15 cellular contexts compared by ENCODE assay signal in genomic region chr1:28718601-28719331, GRCh38. TPM values are rescaled to one million over a fixed set of nuclear protein-coding genes. Genes with fewer than 3 reads are reported as not detected.
DNase-seq lines count a peak whose midpoint lies in the region; ATAC-seq, FAIRE-seq and TF ChIP-seq lines count a peak whose summit lies in the region.
"Had no signal": no experiment of that assay in that cellular context is flagged by ENCODE, and none has a peak within 500 bp of the region (broad histone marks: within the 10 kb centered on the region; RNA-seq: fewer than 3 reads in every experiment).

No MANE protein-coding gene starts in this region.

- H3K27me3 ChIP-seq in CD4-positive, CD25-positive, alpha-beta regulatory T cell (ENCODE audit: control insufficient read depth, insufficient read depth, low read length), result no peaks in the 10 kb centered on the region
- H3K27me3 ChIP-seq in HCT116 (ENCODE audit: insufficient read depth, low read length) (no peaks in the 10 kb centered on the region), HepG2 (ENCODE audit: control insufficient read depth in 1 of 2, insufficient read depth in 2 of 2, low read length in 2 of 2) (no peaks in the 10 kb centered on the region; a peak in 1 of 5 replicates)
- H3K27me3 ChIP-seq: heart right ventricle had no signal

- peaks cover 13% of the 10 kb centered on the region for H3K36me3 ChIP-seq in CD4-positive, CD25-positive, alpha-beta regulatory T cell (ENCODE audit: control insufficient read depth, insufficient read depth, low read length)
- peaks cover 0 to 10% of the 10 kb centered on the region in 2 experiments; a peak in 1 of 4 replicates for H3K36me3 ChIP-seq in HCT116 (ENCODE audit: control insufficient read depth in 1 of 2, insufficient read depth in 2 of 2, low read length in 2 of 2)
- peaks cover 8 to 10% of the 10 kb centered on the region in 2 experiments; a peak in 4 of 5 replicates for H3K36me3 ChIP-seq in HepG2 (replicated peaks in 1 of 2; ENCODE audit: control insufficient read depth in 1 of 2, insufficient read depth in 2 of 2, low read length in 2 of 2)

- no peaks in the 10 kb centered on the region for H3K9me3 Mint-ChIP-seq in CD4-positive, CD25-positive, alpha-beta regulatory T cell
- no peaks in the 10 kb centered on the region for H3K9me3 Mint-ChIP-seq in activated CD8-positive, alpha-beta memory T cell treated with anti-CD3 and anti-CD28 coated beads, Interleukin-2, amount 10 ng/mL, durations not matched to agents 7 days and 5 days (ENCODE audit: low read depth)
- H3K9me3 Mint-ChIP-seq: activated CD4-positive, alpha-beta memory T cell treated with anti-CD3 and anti-CD28 coated beads for 36 hours had no signal

- H3K4me2 ChIP-seq in HCT116 (ENCODE audit: low read length), result peak overlapping the region; percentile 24; the same call in 1 of the 2 replicates
- no peak overlapping the region for H3K4me2 ChIP-seq in HepG2 (ENCODE audit: low read depth, low read length)

- H3K4me1 Mint-ChIP-seq in CD4-positive, CD25-positive, alpha-beta regulatory T cell, result peaks cover 0 to 6% (median 0%) of the 10 kb centered on the region in 4 donors
- H3K4me1 Mint-ChIP-seq in activated CD8-positive, alpha-beta memory T cell treated with anti-CD3 and anti-CD28 coated beads, Interleukin-2, amount 10 ng/mL, durations not matched to agents 7 days and 5 days, result no peaks in the 10 kb centered on the region

- POLR2A ChIA-PET in HCT116 (lab: Charles Lee), result interaction anchor here (0.7 to 1.1 kb wide), 2 partner anchors 18 to 70 kb away, joined by 3 to 4 read pairs; partner anchors contain the start of genes RNU11 and YTHDF2
- POLR2A ChIA-PET in HepG2 (lab: Yijun Ruan, JAX), result no interaction called here

- TF ChIP-seq RAD21 in HCT116 (IDR thresholded peaks at IDR 0.05; ENCODE audit: low read depth) (no peak), HepG2 (CRISPR knock-in tag; IDR thresholded peaks at IDR 0.05) (no peak)

- no peaks in the 10 kb centered on the region for H3K9me2 ChIP-seq in HCT116 (ENCODE audit: insufficient read depth)

- ATAC-seq in CD4-positive, CD25-positive, alpha-beta regulatory T cell (ENCODE audit: low read depth in 2 of 2), result no peak
- no peak for ATAC-seq in HCT116
- ATAC-seq in HepG2, result peak; percentile 28; the same call in 1 of the 3 replicates
- ATAC-seq in activated CD8-positive, alpha-beta memory T cell treated with anti-CD3 and anti-CD28 coated beads, Interleukin-2, amount 10 ng/mL, durations not matched to agents 7 days and 5 days, result no peak

- H3K36me3 Mint-ChIP-seq in CD4-positive, CD25-positive, alpha-beta regulatory T cell, result peaks cover 13% of the 10 kb centered on the region
- peaks cover 19% of the 10 kb centered on the region for H3K36me3 Mint-ChIP-seq in activated CD8-positive, alpha-beta memory T cell treated with anti-CD3 and anti-CD28 coated beads, Interleukin-2, amount 10 ng/mL, durations not matched to agents 7 days and 5 days

- H3K4me1 ChIP-seq in CD4-positive, CD25-positive, alpha-beta regulatory T cell (ENCODE audit: control insufficient read depth, insufficient read depth, low read length, poor library complexity, severe bottlenecking), result no peaks in the 10 kb centered on the region
- H3K4me1 ChIP-seq in HCT116 (ENCODE audit: control insufficient read depth in 1 of 2, insufficient read depth in 2 of 2, low read length in 2 of 2) (peaks cover 13 to 30% of the 10 kb centered on the region in 2 experiments), HepG2 (ENCODE audit: insufficient read depth, low read length) (peaks cover 7% of the 10 kb centered on the region; the same call in 1 of the 2 replicates)

- H3K4me3 ChIP-seq in CD4-positive, CD25-positive, alpha-beta regulatory T cell (ENCODE audit: low read depth, low read length), result no peak overlapping the region
- H3K4me3 ChIP-seq in HCT116 (replicated peaks in 1 of 2; ENCODE audit: low read depth in 1 of 2, low read length in 2 of 2) (no peak overlapping the region), HepG2 (replicated peaks in 1 of 3; ENCODE audit: insufficient read depth in 1 of 3, low read depth in 2 of 3, low read length in 3 of 3) (no peak overlapping the region), lower leg skin (ENCODE audit: low read depth, poor library complexity, severe bottlenecking) (no peak overlapping the region)
- H3K4me3 ChIP-seq: heart right ventricle had no signal

- no peak for TF ChIP-seq EP300 in HepG2 (IDR thresholded peaks at IDR 0.05; ENCODE audit: low read depth in 2 of 2, low read length in 2 of 2)
- no peak for TF ChIP-seq EP300 in HepG2 (CRISPR knock-in tag; IDR thresholded peaks at IDR 0.05; ENCODE audit: borderline replicate concordance)

- peak overlapping the region in 2 of 3 donors; percentile 29 to 60 for H3K27ac Mint-ChIP-seq in CD4-positive, CD25-positive, alpha-beta regulatory T cell
- no peak overlapping the region for H3K27ac Mint-ChIP-seq in activated CD8-positive, alpha-beta memory T cell treated with anti-CD3 and anti-CD28 coated beads, Interleukin-2, amount 10 ng/mL, durations not matched to agents 7 days and 5 days
- H3K27ac Mint-ChIP-seq: activated CD4-positive, alpha-beta memory T cell treated with anti-CD3 and anti-CD28 coated beads for 36 hours had no signal

- no peak overlapping the region for H2AFZ ChIP-seq in HCT116 (ENCODE audit: low read depth, low read length, poor library complexity, severe bottlenecking)
- H2AFZ ChIP-seq in HepG2 (ENCODE audit: low read length), result no peak overlapping the region

- intact Hi-C loops in HCT116 (cut with micrococcal nuclease), result no loop called here
- intact Hi-C loops in HepG2 (cut with micrococcal nuclease; ENCODE audit: unreplicated experiment), result no loop called here
- intact Hi-C loops in lower leg skin (cut with DNase I; ENCODE audit: low total_unique reads), result no loop called here

- H3K4me3 Mint-ChIP-seq in CD4-positive, CD25-positive, alpha-beta regulatory T cell, result no peak overlapping the region
- H3K4me3 Mint-ChIP-seq in activated CD8-positive, alpha-beta memory T cell treated with anti-CD3 and anti-CD28 coated beads, Interleukin-2, amount 10 ng/mL, durations not matched to agents 7 days and 5 days, result no peak overlapping the region
- H3K4me3 Mint-ChIP-seq: activated CD4-positive, alpha-beta memory T cell treated with anti-CD3 and anti-CD28 coated beads for 36 hours had no signal

- H4K20me1 ChIP-seq in HCT116 (ENCODE audit: insufficient read depth), result no peaks in the 10 kb centered on the region
- H4K20me1 ChIP-seq in HepG2 (ENCODE audit: insufficient read depth, low read length), result no peaks in the 10 kb centered on the region

- TF ChIP-seq CTCF in HCT116 (IDR thresholded peaks at IDR 0.05 in 2 of 3, conservative IDR thresholded peaks at IDR 0.05 in 1 of 3; ENCODE audit: borderline replicate concordance in 1 of 3, insufficient read depth in 1 of 3, low read depth in 2 of 3, low read length in 2 of 3) (no peak), HepG2 (CRISPR knock-in tag; IDR thresholded peaks at IDR 0.05) (no peak), lower leg skin (IDR thresholded peaks at IDR 0.05) (no peak)

- H3K79me2 ChIP-seq in HCT116 (ENCODE audit: insufficient read depth, low read length), result no peaks in the 10 kb centered on the region
- no peaks in the 10 kb centered on the region for H3K79me2 ChIP-seq in HepG2 (ENCODE audit: insufficient read depth, low read length)

- in situ Hi-C loops in HepG2 (cut with HindIII; ENCODE audit: extremely low pct_ligation_motif_present, low pct_unique_long_range_greater_than_20kb), result no loop called here

- H3K27me3 Mint-ChIP-seq in CD4-positive, CD25-positive, alpha-beta regulatory T cell, result no peaks in the 10 kb centered on the region
- H3K27me3 Mint-ChIP-seq in activated CD8-positive, alpha-beta memory T cell treated with anti-CD3 and anti-CD28 coated beads, Interleukin-2, amount 10 ng/mL, durations not matched to agents 7 days and 5 days, result no peaks in the 10 kb centered on the region
- H3K27me3 Mint-ChIP-seq: activated CD4-positive, alpha-beta memory T cell treated with anti-CD3 and anti-CD28 coated beads for 36 hours had no signal

- FAIRE-seq in HepG2 (lab: Jason Lieb, UNC), result no peak

- CTCF ChIA-PET in HCT116 (lab: Charles Lee), result interaction anchor here (1.3 kb wide), 1 partner anchor 18 kb away, joined by 3 read pairs; the partner anchor contains the start of gene YTHDF2
- CTCF ChIA-PET in HepG2 (lab: Yijun Ruan, JAX; ENCODE audit: low intra/inter-chr PET ratio, low total read pairs), result no interaction called here
- CTCF ChIA-PET in activated CD8-positive, alpha-beta memory T cell treated with anti-CD3 and anti-CD28 coated beads, Interleukin-2, amount 10 ng/mL, durations not matched to agents 7 days and 5 days (lab: Charles Lee), result no interaction called here

- DNase-seq in CD4-positive, CD25-positive, alpha-beta regulatory T cell, result no peak
- DNase-seq in HCT116 (ENCODE audit: low read depth, low spot score) (no peak), amniotic epithelial cell (ENCODE audit: low read depth) (peak; percentile 64), HepG2 (ENCODE audit: low spot score) (no peak), lower leg skin (ENCODE audit: low spot score in 2 of 2) (no peak), NCI-H146 treated with DMSO at 0.1 percent for 48 hours (lab: John Stamatoyannopoulos, UW; ENCODE audit: unreplicated experiment) (no peak), DMS79 (lab: John Stamatoyannopoulos, UW) (no peak)
- no peak for DNase-seq in activated CD8-positive, alpha-beta memory T cell treated with anti-CD3 and anti-CD28 coated beads, Interleukin-2, amount 10 ng/mL, durations not matched to agents 7 days and 5 days
- DNase-seq: activated CD4-positive, alpha-beta memory T cell treated with anti-CD3 and anti-CD28 coated beads for 36 hours; GDM1; heart right ventricle; NCI-H2029 treated with DMSO at 0.1 percent for 48 hours; SHP77; stimulated activated CD4-positive, alpha-beta T cell treated with anti-CD3 and anti-CD28 coated beads, Interleukin-15, amount 100 ng/mL, for 24 hours; substantia nigra had no signal

- no peaks in the 10 kb centered on the region for H3K9me3 ChIP-seq in CD4-positive, CD25-positive, alpha-beta regulatory T cell (ENCODE audit: control insufficient read depth in 2 of 2, low read length in 2 of 2)
- H3K9me3 ChIP-seq in HCT116 (ENCODE audit: control insufficient read depth in 1 of 2, insufficient read depth in 1 of 2, low read depth in 1 of 2, low read length in 2 of 2) (no peaks in the 10 kb centered on the region), HepG2 (ENCODE audit: low read length) (no peaks in the 10 kb centered on the region)
- H3K9me3 ChIP-seq: heart right ventricle had no signal

- no peak overlapping the region for H3K9ac ChIP-seq in HCT116 (ENCODE audit: low read length)
- no peak overlapping the region for H3K9ac ChIP-seq in HepG2 (ENCODE audit: insufficient read depth, low read depth, low read length)

- H3K27ac ChIP-seq in CD4-positive, CD25-positive, alpha-beta regulatory T cell (ENCODE audit: insufficient read depth, low read length, poor library complexity, severe bottlenecking), result no peak overlapping the region
- H3K27ac ChIP-seq in HCT116 (ENCODE audit: low read depth, low read length), result peak overlapping the region; percentile 20; the same call in 1 of the 2 replicates
- H3K27ac ChIP-seq in HepG2 (ENCODE audit: extremely low read length, insufficient read depth, low read length), result peak overlapping the region; percentile 36

- TF ChIP-seq POLR2A in HCT116 (IDR thresholded peaks at IDR 0.05; ENCODE audit: borderline replicate concordance, extremely low read depth, insufficient read depth, insufficient read length) (no peak), HepG2 (IDR thresholded peaks at IDR 0.05; ENCODE audit: insufficient read depth in 1 of 2, low read depth in 2 of 2, low read length in 2 of 2) (no peak), lower leg skin (IDR thresholded peaks at IDR 0.05) (no peak)

- BruUV-seq in HCT116 (replicated peaks; lab: Mats Ljungman, UMichigan) (no TSS peak), HepG2 (replicated peaks; lab: Mats Ljungman, UMichigan) (no TSS peak)

- WGBS in HepG2 (ENCODE audit: low lambda C conversion rate), result 88% methylated on average over 4 of the region's 4 CpGs
- 75 to 80% methylated on average over 4 of the region's 4 CpGs for WGBS in lower leg skin, 2 donors

- RAD21 ChIA-PET in HCT116 (lab: Charles Lee; ENCODE audit: low non-redundant PET in 1 of 2, low total read pairs in 2 of 2, uncharacterized antibody in 2 of 2, unreplicated experiment in 2 of 2), result no interaction called here

RNA-seq across cellular contexts. Expression of gene YTHDF2, which starts 18.0 kb away (rescaled TPM):
- 81.9 TPM for total RNA-seq in CD4-positive, CD25-positive, alpha-beta regulatory T cell
- polyA plus RNA-seq in CD4-positive, CD25-positive, alpha-beta regulatory T cell, result 100 to 1,000 TPM; 107 to 145 (median 132) TPM
- total RNA-seq in HCT116 (2021; ENCODE audit: unreplicated experiment), result 90.6 TPM
- polyA plus RNA-seq in HCT116 (2012), result 50.7 and 60.2 TPM in 2 replicates
- total RNA-seq in HepG2 (2016; rRNA removed; fragmentation: Illumina TruSeq; extraction: Trizol), result 59.6 and 84.7 TPM in 2 replicates
- total RNA-seq in HepG2 (2016; cell fraction: cytosol; rRNA removed; fragmentation: Illumina TruSeq; extraction: Trizol; ENCODE audit: low read depth), result 23.5 and 25.1 TPM in 2 replicates
- 64.6 and 75.8 TPM in 2 replicates for total RNA-seq in HepG2 (2016; cell fraction: insoluble cytoplasmic fraction; rRNA removed; fragmentation: Illumina TruSeq; extraction: Trizol)
- 40.7 and 44.0 TPM in 2 replicates for total RNA-seq in HepG2 (2016; cell fraction: membrane; rRNA removed; fragmentation: Illumina TruSeq; extraction: Trizol)
- total RNA-seq in HepG2 (2016; cell fraction: nucleus; rRNA removed; fragmentation: Illumina TruSeq; extraction: Trizol), result 40.1 and 45.5 TPM in 2 replicates
- 48.4 and 57.5 TPM in 2 replicates for polyA plus RNA-seq in HepG2 (2011; rRNA removed)
- 42.8 and 55.5 TPM in 2 replicates for polyA plus RNA-seq in HepG2 (2011; cell fraction: cytosol; rRNA removed)
- 27.3 and 38.4 TPM in 2 replicates for polyA plus RNA-seq in HepG2 (2011; cell fraction: nucleus; rRNA removed)
- 45.7 and 46.5 TPM in 2 replicates for polyA plus RNA-seq in HepG2 (2012)
- 6.9 and 7.4 TPM in 2 replicates for polyA plus RNA-seq in HepG2 (2016; cell fraction: cytosol; fragmentation: Illumina TruSeq; extraction: Trizol; ENCODE audit: low read depth)
- 77.8 and 84.1 TPM in 2 replicates for polyA plus RNA-seq in HepG2 (2016; cell fraction: insoluble cytoplasmic fraction; fragmentation: Illumina TruSeq; extraction: Trizol; ENCODE audit: low read depth)
- 19.2 and 20.4 TPM in 2 replicates for polyA plus RNA-seq in HepG2 (2016; cell fraction: membrane; fragmentation: Illumina TruSeq; extraction: Trizol; ENCODE audit: low read depth)
- polyA plus RNA-seq in HepG2 (2016; cell fraction: nucleus; fragmentation: Illumina TruSeq; extraction: Trizol; ENCODE audit: insufficient read depth, low read depth), result 51.1 and 54.7 TPM in 2 replicates
- 118 and 193 TPM in 2 replicates for polyA minus RNA-seq in HepG2 (2011; rRNA and poly(A)+ RNA removed; ENCODE audit: low replicate concordance)
- 60.7 and 61.0 TPM in 2 replicates for polyA minus RNA-seq in HepG2 (2011; cell fraction: cytosol; rRNA and poly(A)+ RNA removed)
- polyA minus RNA-seq in HepG2 (2011; cell fraction: nucleus; rRNA and poly(A)+ RNA removed), result 38.6 and 48.5 TPM in 2 replicates
- total RNA-seq in lower leg skin, result 10 to 100 TPM; 59.6 to 79.9 (median 72.3) TPM
- 10 to 100 TPM; 65.0 to 81.8 TPM for total RNA-seq in activated CD8-positive, alpha-beta memory T cell treated with anti-CD3 and anti-CD28 coated beads, Interleukin-2, amount 10 ng/mL, durations not matched to agents 7 days and 5 days

RNA-seq across cellular contexts. Expression of gene GMEB1, which starts 50.2 kb away (rescaled TPM):
- 14.7 TPM for total RNA-seq in CD4-positive, CD25-positive, alpha-beta regulatory T cell
- polyA plus RNA-seq in CD4-positive, CD25-positive, alpha-beta regulatory T cell, result 10 to 100 TPM; 14.8 to 18.1 (median 16.9) TPM
- total RNA-seq in HCT116 (2021; ENCODE audit: unreplicated experiment), result 19.8 TPM
- 13.8 and 16.1 TPM in 2 replicates for polyA plus RNA-seq in HCT116 (2012)
- 6.0 and 7.4 TPM in 2 replicates for total RNA-seq in HepG2 (2016; rRNA removed; fragmentation: Illumina TruSeq; extraction: Trizol)
- 2.2 and 3.4 TPM in 2 replicates for total RNA-seq in HepG2 (2016; cell fraction: cytosol; rRNA removed; fragmentation: Illumina TruSeq; extraction: Trizol; ENCODE audit: low read depth)
- total RNA-seq in HepG2 (2016; cell fraction: insoluble cytoplasmic fraction; rRNA removed; fragmentation: Illumina TruSeq; extraction: Trizol), result 5.6 and 6.4 TPM in 2 replicates
- 3.9 and 4.7 TPM in 2 replicates for total RNA-seq in HepG2 (2016; cell fraction: membrane; rRNA removed; fragmentation: Illumina TruSeq; extraction: Trizol)
- total RNA-seq in HepG2 (2016; cell fraction: nucleus; rRNA removed; fragmentation: Illumina TruSeq; extraction: Trizol), result 2.9 and 3.5 TPM in 2 replicates
- polyA plus RNA-seq in HepG2 (2011; rRNA removed), result 2.4 and 3.0 TPM in 2 replicates
- 2.0 and 2.4 TPM in 2 replicates for polyA plus RNA-seq in HepG2 (2011; cell fraction: cytosol; rRNA removed)
- 3.0 and 3.7 TPM in 2 replicates for polyA plus RNA-seq in HepG2 (2011; cell fraction: nucleus; rRNA removed)
- 2.1 and 2.6 TPM in 2 replicates for polyA plus RNA-seq in HepG2 (2012)
- 0.72 and 0.81 TPM in 2 replicates for polyA plus RNA-seq in HepG2 (2016; cell fraction: cytosol; fragmentation: Illumina TruSeq; extraction: Trizol; ENCODE audit: low read depth)
- polyA plus RNA-seq in HepG2 (2016; cell fraction: insoluble cytoplasmic fraction; fragmentation: Illumina TruSeq; extraction: Trizol; ENCODE audit: low read depth), result 5.7 TPM in 2 replicates
- polyA plus RNA-seq in HepG2 (2016; cell fraction: membrane; fragmentation: Illumina TruSeq; extraction: Trizol; ENCODE audit: low read depth), result 1.0 and 1.5 TPM in 2 replicates
- 4.7 and 5.2 TPM in 2 replicates for polyA plus RNA-seq in HepG2 (2016; cell fraction: nucleus; fragmentation: Illumina TruSeq; extraction: Trizol; ENCODE audit: insufficient read depth, low read depth)
- polyA minus RNA-seq in HepG2 (2011; rRNA and poly(A)+ RNA removed; ENCODE audit: low replicate concordance), result 8.5 and 19.7 TPM in 2 replicates
- polyA minus RNA-seq in HepG2 (2011; cell fraction: cytosol; rRNA and poly(A)+ RNA removed), result 2.0 and 2.1 TPM in 2 replicates
- 2.6 and 3.9 TPM in 2 replicates for polyA minus RNA-seq in HepG2 (2011; cell fraction: nucleus; rRNA and poly(A)+ RNA removed)
- 10 to 100 TPM; 10.8 to 12.0 (median 11.6) TPM for total RNA-seq in lower leg skin
- total RNA-seq in activated CD8-positive, alpha-beta memory T cell treated with anti-CD3 and anti-CD28 coated beads, Interleukin-2, amount 10 ng/mL, durations not matched to agents 7 days and 5 days, result 10 to 100 TPM; 33.0 to 38.2 TPM
